Comparison of ENCODE assay signal across 15 cellular contexts in genomic region chr7:112260941-112261340, GRCh38. TPM values are rescaled to one million over a fixed set of nuclear protein-coding genes. Genes with fewer than 3 reads are reported as not detected.
DNase-seq lines count a peak whose midpoint lies in the region; ATAC-seq, FAIRE-seq and TF ChIP-seq lines count a peak whose summit lies in the region.
"Had no signal": no experiment of that assay in that cellular context is flagged by ENCODE, and none has a peak within 500 bp of the region (broad histone marks: within the 10 kb centered on the region; RNA-seq: fewer than 3 reads in every experiment).

No MANE protein-coding gene starts in this region.

- H3K4me3 ChIP-seq in keratinocyte (ENCODE audit: control insufficient read depth in 2 of 3, extremely low read depth in 1 of 3, insufficient read depth in 2 of 3, low read depth in 1 of 3, low read length in 3 of 3), result no peak overlapping the region
- H3K4me3 ChIP-seq: GM12878, HAP-1 had no signal

- dilution Hi-C loops in keratinocyte (cut with MboI; ENCODE audit: extremely low pct_ligation_motif_present, low sequenced_read_pairs), result no loop called here

- H3K4me1 ChIP-seq in keratinocyte (ENCODE audit: control insufficient read depth, extremely low read depth, insufficient read depth, low read length), result no peaks in the 10 kb centered on the region
- H3K4me1 ChIP-seq: Caco-2 had no signal

- H3K9ac ChIP-seq in keratinocyte (ENCODE audit: control insufficient read depth, extremely low read depth, insufficient read depth, low read length), result no peak overlapping the region

- DNase-seq in keratinocyte (ENCODE audit: low read depth, low spot score), result no peak
- DNase-seq in renal cortical epithelial cell (ENCODE audit: low read depth), result peak; percentile 15
- DNase-seq in middle frontal gyrus (ENCODE audit: extremely low spot score, low spot score), result no peak
- no peak for DNase-seq in RCC 7860 (ENCODE audit: low spot score)
- DNase-seq: ACHN; BE2C; C1 segment of cervical spinal cord; Caco-2; CD4-positive, CD25-positive, alpha-beta regulatory T cell; DND-41; EL had no signal

- H4K20me1 ChIP-seq in keratinocyte (ENCODE audit: control insufficient read depth, extremely low read depth, insufficient read depth, low read length), result peaks cover 2% of the 10 kb centered on the region

- H3K9me1 ChIP-seq in keratinocyte (ENCODE audit: control insufficient read depth, extremely low read depth, insufficient read depth, low read length), result no peaks in the 10 kb centered on the region

- no peaks in the 10 kb centered on the region for H3K27me3 ChIP-seq in keratinocyte (ENCODE audit: control insufficient read depth, extremely low read depth, insufficient read depth, low read length)
- H3K27me3 ChIP-seq: BE2C had no signal

- peak; percentile 17 for FAIRE-seq in keratinocyte (lab: Jason Lieb, UNC)
- no peak for FAIRE-seq in RCC 7860 (lab: Jason Lieb, UNC)
- FAIRE-seq: GM12878 had no signal

- no peaks in the 10 kb centered on the region for H3K9me3 ChIP-seq in keratinocyte (ENCODE audit: control insufficient read depth, low read depth, low read length)
- H3K9me3 ChIP-seq: BE2C, Caco-2, HAP-1 had no signal

- H3K4me2 ChIP-seq in keratinocyte (ENCODE audit: control insufficient read depth, extremely low read depth, insufficient read depth, low read depth, low read length), result no peak overlapping the region

- H2AFZ ChIP-seq in keratinocyte (ENCODE audit: control insufficient read depth, low read length), result no peak overlapping the region

- TF ChIP-seq CTCF in VCaP (conservative IDR thresholded peaks at IDR 0.05) (no peak), keratinocyte (optimal IDR thresholded peaks at IDR 0.05 in 1 of 3, IDR thresholded peaks at IDR 0.05 in 1 of 3, conservative IDR thresholded peaks at IDR 0.05 in 1 of 3; ENCODE audit: extremely low read depth in 1 of 3, insufficient read depth in 2 of 3, low read length in 3 of 3) (no peak)

- H3K27ac ChIP-seq in VCaP (peak overlapping the region; percentile 58; the same call in 1 of the 2 replicates), keratinocyte (ENCODE audit: control insufficient read depth, insufficient read depth, low read length) (no peak overlapping the region)

- no peak for ATAC-seq in GM21529 (IDR thresholded peaks at IDR 0.05; ENCODE audit: unreplicated experiment)
- ATAC-seq: GM12878 had no signal

- peaks cover 2% of the 10 kb centered on the region for H3K79me2 ChIP-seq in keratinocyte (ENCODE audit: control insufficient read depth, insufficient read depth, low read length)

- H3K36me3 ChIP-seq in keratinocyte (ENCODE audit: control insufficient read depth in 2 of 2, extremely low read depth in 1 of 2, insufficient read depth in 2 of 2, low read length in 2 of 2), result no peaks in the 10 kb centered on the region
- H3K36me3 ChIP-seq: BE2C, HAP-1 had no signal

RNA-seq across cellular contexts. Expression of gene ZNF277, which starts 54.4 kb away (rescaled TPM):
- polyA plus RNA-seq in keratinocyte, result 13.2 to 20.2 TPM (median 14.3 TPM) in 3 replicates
- polyA plus RNA-seq in keratinocyte (2011; ENCODE audit: low read depth), result 53.8 TPM
- polyA plus RNA-seq in keratinocyte (2011; cell fraction: cytosol; rRNA removed), result 14.5 and 21.6 TPM in 2 replicates
- polyA plus RNA-seq in keratinocyte (2011; cell fraction: nucleus; rRNA removed), result 7.5 and 11.5 TPM in 2 replicates
- polyA plus RNA-seq in keratinocyte (2012; ENCODE audit: low replicate concordance), result 15.4 and 28.9 TPM in 2 replicates
- polyA minus RNA-seq in keratinocyte, result 0.98 to 20.5 TPM (median 13.2 TPM) in 3 replicates
- polyA minus RNA-seq in keratinocyte (2011; cell fraction: cytosol; rRNA and poly(A)+ RNA removed), result 30.3 TPM
- polyA minus RNA-seq in keratinocyte (2011; cell fraction: nucleus; rRNA and poly(A)+ RNA removed), result 13.2 and 19.5 TPM in 2 replicates
- 61.9 and 73.5 TPM in 2 replicates for total RNA-seq in renal cortical epithelial cell

RNA-seq across cellular contexts. Expression of gene DOCK4, which starts 54.7 kb away (rescaled TPM):
- 6.2 to 18.9 TPM (median 13.9 TPM) in 3 replicates for polyA plus RNA-seq in keratinocyte
- 11.2 TPM for polyA plus RNA-seq in keratinocyte (2011; ENCODE audit: low read depth)
- 5.1 and 6.2 TPM in 2 replicates for polyA plus RNA-seq in keratinocyte (2011; cell fraction: cytosol; rRNA removed)
- 15.0 and 20.8 TPM in 2 replicates for polyA plus RNA-seq in keratinocyte (2011; cell fraction: nucleus; rRNA removed)
- polyA plus RNA-seq in keratinocyte (2012; ENCODE audit: low replicate concordance), result 1.5 and 12.2 TPM in 2 replicates
- 16.6 to 61.7 TPM (median 17.1 TPM) in 3 replicates for polyA minus RNA-seq in keratinocyte
- polyA minus RNA-seq in keratinocyte (2011; cell fraction: cytosol; rRNA and poly(A)+ RNA removed), result 10.4 TPM
- 31.2 and 76.5 TPM in 2 replicates for polyA minus RNA-seq in keratinocyte (2011; cell fraction: nucleus; rRNA and poly(A)+ RNA removed)
- total RNA-seq in renal cortical epithelial cell, result 24.5 and 50.4 TPM in 2 replicates
- polyA plus RNA-seq: CD4-positive, CD25-positive, alpha-beta regulatory T cell had no signal
